Comparison of ENCODE assay signal across 34 cellular contexts in genomic region chr19:31980851-31981250, GRCh38.
"Had no signal": no experiment of that assay in that cellular context is flagged by ENCODE, and none has a peak within 500 bp of the region (broad histone marks: within the 10 kb centered on the region; RNA-seq: fewer than 3 reads in every experiment).

No MANE protein-coding gene starts in this region.

- H3K27me3 Mint-ChIP-seq: activated B cell treated with CpG ODN at 0.5 μM for 24 hours; activated CD4-positive, alpha-beta memory T cell treated with anti-CD3 and anti-CD28 coated beads for 36 hours; activated CD4-positive, alpha-beta T cell treated with anti-CD3 and anti-CD28 coated beads, Interleukin-2, amount 10 ng/mL, durations not matched to agents 24 days and 14 days; activated CD8-positive, alpha-beta T cell treated with anti-CD3 and anti-CD28 coated beads for 36 hours; activated naive CD8-positive, alpha-beta T cell treated with anti-CD3 and anti-CD28 coated beads for 36 hours; T-cell; T-helper 17 cell had no signal

- DNase-seq: activated B cell treated with CpG ODN at 0.5 μM for 24 hours; activated CD4-positive, alpha-beta memory T cell treated with anti-CD3 and anti-CD28 coated beads for 36 hours; activated CD4-positive, alpha-beta T cell treated with anti-CD3 and anti-CD28 coated beads for 4 hours; activated CD4-positive, alpha-beta T cell treated with anti-CD3 and anti-CD28 coated beads, Interleukin-2, amount 10 ng/mL, durations not matched to agents 24 days and 14 days; activated CD4-positive, alpha-beta T cell treated with anti-CD3 and anti-CD28 coated beads, Interleukin-2, amount 50 U/mL, for 1 hour; activated CD4-positive, alpha-beta T cell treated with anti-CD3 and anti-CD28 coated beads, Interleukin-2, amount 50 U/mL, for 4 hours; activated CD4-positive, CD25-positive, alpha-beta regulatory T cell treated with anti-CD3 and anti-CD28 coated beads, Interleukin-2, amount 50 U/mL, for 72 hours; activated CD8-positive, alpha-beta memory T cell treated with anti-CD3 and anti-CD28 coated beads, Interleukin-2, amount 50 U/mL, for 4 hours; activated CD8-positive, alpha-beta T cell treated with anti-CD3 and anti-CD28 coated beads for 36 hours; activated effector memory CD4-positive, alpha-beta T cell treated with anti-CD3 and anti-CD28 coated beads, Interleukin-2, amount 50 U/mL, for 16 hours; activated gamma-delta T cell treated with Interleukin-2 at 50 U/mL for 16 hours; activated naive CD4-positive, alpha-beta T cell; activated naive CD4-positive, alpha-beta T cell treated with anti-CD3 and anti-CD28 coated beads for 36 hours; activated naive CD4-positive, alpha-beta T cell treated with anti-CD3 and anti-CD28 coated beads, Interleukin-2, amount 50 U/mL, for 16 hours; activated naive CD8-positive, alpha-beta T cell treated with anti-CD3 and anti-CD28 coated beads for 36 hours; activated T-cell treated with anti-CD3 and anti-CD28 coated beads for 4 hours; activated T-cell treated with anti-CD3 and anti-CD28 coated beads, Interleukin-2, amount 50 U/mL, for 1 hour; activated T-cell treated with anti-CD3 and anti-CD28 coated beads, Interleukin-2, amount 50 U/mL, for 4 hours; activated T-cell treated with anti-CD3 and anti-CD28 coated beads, Interleukin-2, amount 50 U/mL, for 72 hours; adrenal gland; amniotic stem cell; aorta; body of pancreas; brain microvascular endothelial cell; central memory CD4-positive, alpha-beta T cell; T-cell; T-helper 17 cell had no signal

- H3K27me3 ChIP-seq: adrenal gland, body of pancreas, brain microvascular endothelial cell, breast epithelium had no signal

- H3K4me3 Mint-ChIP-seq: activated B cell treated with CpG ODN at 0.5 μM for 24 hours; activated CD4-positive, alpha-beta memory T cell treated with anti-CD3 and anti-CD28 coated beads for 36 hours; activated CD4-positive, alpha-beta T cell treated with anti-CD3 and anti-CD28 coated beads, Interleukin-2, amount 10 ng/mL, durations not matched to agents 24 days and 14 days; activated CD8-positive, alpha-beta T cell treated with anti-CD3 and anti-CD28 coated beads for 36 hours; activated naive CD4-positive, alpha-beta T cell treated with anti-CD3 and anti-CD28 coated beads for 36 hours; activated naive CD8-positive, alpha-beta T cell treated with anti-CD3 and anti-CD28 coated beads for 36 hours; activated T-cell treated with anti-CD3 and anti-CD28 coated beads, Interleukin-2, amount 50 U/mL, for 4 hours; activated T-cell treated with anti-CD3 and anti-CD28 coated beads, Interleukin-2, amount 50 U/mL, for 72 hours; activated T-helper 1 cell treated with anti-CD3 and anti-CD28 coated beads, Interleukin-12 subunit alpha, Interleukin-12 subunit beta, Interleukin-2, Interleukin-4 antibody, amounts not matched to agents 30 ng/mL and 10 ng/mL and 1 ng/mL, durations not matched to agents 14 hours and 24 hours and 36 hours; activated T-helper 17 cell treated with anti-CD3 and anti-CD28 coated beads, Interleukin-2, amount 50 U/mL, for 72 hours; T-cell; T-helper 17 cell had no signal

- ATAC-seq: activated CD8-positive, alpha-beta T cell treated with anti-CD3 and anti-CD28 coated beads for 36 hours; activated naive CD4-positive, alpha-beta T cell treated with anti-CD3 and anti-CD28 coated beads, Interleukin-2, amount 50 U/mL, for 72 hours; activated T-cell treated with anti-CD3 and anti-CD28 coated beads, Interleukin-2, amount 50 U/mL, for 4 hours; activated T-cell treated with anti-CD3 and anti-CD28 coated beads, Interleukin-2, amount 50 U/mL, for 72 hours; activated T-helper 17 cell treated with anti-CD3 and anti-CD28 coated beads, Interleukin-2, amount 50 U/mL, for 72 hours; body of pancreas; T-cell; T-helper 17 cell had no signal

- H3K36me3 Mint-ChIP-seq: activated CD4-positive, alpha-beta memory T cell treated with anti-CD3 and anti-CD28 coated beads for 36 hours; activated naive CD8-positive, alpha-beta T cell treated with anti-CD3 and anti-CD28 coated beads for 36 hours; T-cell had no signal

- H3K9me3 ChIP-seq: adrenal gland had no signal

- FAIRE-seq: astrocyte, TTC549 had no signal

- H3K4me1 Mint-ChIP-seq: activated B cell treated with CpG ODN at 0.5 μM for 24 hours; activated CD4-positive, alpha-beta T cell treated with anti-CD3 and anti-CD28 coated beads, Interleukin-2, amount 10 ng/mL, durations not matched to agents 24 days and 14 days; activated naive CD8-positive, alpha-beta T cell treated with anti-CD3 and anti-CD28 coated beads for 36 hours; activated T-helper 17 cell treated with anti-CD3 and anti-CD28 coated beads, Interleukin-2, amount 50 U/mL, for 72 hours; T-cell; T-helper 17 cell had no signal

- H3K27ac ChIP-seq: adrenal gland, body of pancreas, brain microvascular endothelial cell, breast epithelium, VCaP had no signal

- H3K36me3 ChIP-seq: adrenal gland, brain microvascular endothelial cell, breast epithelium had no signal

- H3K27ac Mint-ChIP-seq: activated B cell treated with CpG ODN at 0.5 μM for 24 hours; activated CD4-positive, alpha-beta memory T cell treated with anti-CD3 and anti-CD28 coated beads for 36 hours; activated CD4-positive, alpha-beta T cell treated with anti-CD3 and anti-CD28 coated beads, Interleukin-2, amount 10 ng/mL, durations not matched to agents 24 days and 14 days; activated CD8-positive, alpha-beta T cell treated with anti-CD3 and anti-CD28 coated beads for 36 hours; activated naive CD4-positive, alpha-beta T cell treated with anti-CD3 and anti-CD28 coated beads for 36 hours; activated naive CD4-positive, alpha-beta T cell treated with anti-CD3 and anti-CD28 coated beads, Interleukin-2, amount 50 U/mL, for 72 hours; activated naive CD8-positive, alpha-beta T cell treated with anti-CD3 and anti-CD28 coated beads for 36 hours; activated T-cell treated with anti-CD3 and anti-CD28 coated beads, Interleukin-2, amount 50 U/mL, for 72 hours; activated T-helper 1 cell treated with anti-CD3 and anti-CD28 coated beads, Interleukin-12 subunit alpha, Interleukin-12 subunit beta, Interleukin-2, Interleukin-4 antibody, amounts not matched to agents 30 ng/mL and 10 ng/mL and 1 ng/mL, durations not matched to agents 14 hours and 24 hours and 36 hours; activated T-helper 17 cell treated with anti-CD3 and anti-CD28 coated beads, Interleukin-2, amount 50 U/mL, for 72 hours; T-cell; T-helper 17 cell had no signal

- H3K9me3 Mint-ChIP-seq: activated CD4-positive, alpha-beta T cell treated with anti-CD3 and anti-CD28 coated beads, Interleukin-2, amount 10 ng/mL, durations not matched to agents 24 days and 14 days; activated CD8-positive, alpha-beta T cell treated with anti-CD3 and anti-CD28 coated beads for 36 hours; activated T-cell treated with anti-CD3 and anti-CD28 coated beads, Interleukin-2, amount 50 U/mL, for 4 hours had no signal

- H3K4me3 ChIP-seq: adrenal gland, body of pancreas, breast epithelium had no signal

- H3K4me1 ChIP-seq: adrenal gland, body of pancreas, breast epithelium had no signal
